Comparison of ENCODE assay signal across 15 cellular contexts in genomic region chr13:51025245-51025872, GRCh38.
DNase-seq lines count a peak whose midpoint lies in the region; ATAC-seq, FAIRE-seq and TF ChIP-seq lines count a peak whose summit lies in the region.
"Had no signal": no experiment of that assay in that cellular context is flagged by ENCODE, and none has a peak within 500 bp of the region (broad histone marks: within the 10 kb centered on the region; RNA-seq: fewer than 3 reads in every experiment).

No MANE protein-coding gene starts in this region.

- no peak for TF ChIP-seq CTCF in GM23338 (conservative IDR thresholded peaks at IDR 0.05; ENCODE audit: low read depth in 2 of 2)
- no peak for TF ChIP-seq CTCF in K562 (IDR thresholded peaks at IDR 0.05 in 2 of 3, conservative IDR thresholded peaks at IDR 0.05 in 1 of 3; ENCODE audit: insufficient read depth in 2 of 3, low read depth in 1 of 3, low read length in 3 of 3)
- no peak for TF ChIP-seq CTCF in endothelial cell (IDR thresholded peaks at IDR 0.05; ENCODE audit: unreplicated experiment)
- TF ChIP-seq CTCF in right lobe of liver (IDR thresholded peaks at IDR 0.05), result no peak

- no peak for TF ChIP-seq RAD21 in K562 (CRISPR knock-in tag; conservative IDR thresholded peaks at IDR 0.05 in 1 of 2, IDR thresholded peaks at IDR 0.05 in 1 of 2)

- H3K4me2 ChIP-seq in GM23338 (no peak overlapping the region), K562 (ENCODE audit: insufficient read depth, low read length) (no peak overlapping the region)
- H3K4me2 ChIP-seq: BLaER1 treated with 17β-estradiol and CSF1 and Interleukin-3, amounts not matched to agents 10 nM and 100 nM had no signal

- in situ Hi-C loops in K562 (cut with MboI), result no loop called here

- no peak for FAIRE-seq in K562 (lab: Jason Lieb, UNC)
- FAIRE-seq: GM18507 had no signal

- TF ChIP-seq POLR2A in K562 (conservative IDR thresholded peaks at IDR 0.05) (no peak), right lobe of liver (IDR thresholded peaks at IDR 0.05) (no peak)

- H3K27ac ChIP-seq in GM23338 (ENCODE audit: low read depth) (no peak overlapping the region), K562 (ENCODE audit: extremely low read depth, low read depth, low read length) (no peak overlapping the region), right lobe of liver (no peak overlapping the region)
- H3K27ac ChIP-seq: BLaER1 treated with 17β-estradiol and CSF1 and Interleukin-3, amounts not matched to agents 10 nM and 100 nM had no signal

- CTCF ChIA-PET in K562 (lab: Yijun Ruan, JAX; ENCODE audit: low intra/inter-chr PET ratio), result no interaction called here

- H3K4me1 ChIP-seq in GM23338 (ENCODE audit: insufficient read depth) (no peaks in the 10 kb centered on the region), K562 (replicated peaks in 1 of 2; ENCODE audit: control insufficient read depth in 2 of 2, insufficient read depth in 2 of 2, low read length in 2 of 2) (no peaks in the 10 kb centered on the region), right lobe of liver (no peaks in the 10 kb centered on the region)
- H3K4me1 ChIP-seq: BLaER1 treated with 17β-estradiol and CSF1 and Interleukin-3, amounts not matched to agents 10 nM and 100 nM had no signal

- no peaks in the 10 kb centered on the region for H3K36me3 ChIP-seq in GM23338 (ENCODE audit: insufficient read depth)
- no peaks in the 10 kb centered on the region for H3K36me3 ChIP-seq in K562 (ENCODE audit: control insufficient read depth, insufficient read depth, low read length)
- no peaks in the 10 kb centered on the region for H3K36me3 ChIP-seq in right lobe of liver
- H3K36me3 ChIP-seq: BLaER1 treated with 17β-estradiol and CSF1 and Interleukin-3, amounts not matched to agents 10 nM and 100 nM had no signal

- no peak overlapping the region for H3K9ac ChIP-seq in K562 (ENCODE audit: insufficient read depth in 1 of 2, low read depth in 2 of 2, low read length in 2 of 2)
- H3K9ac ChIP-seq: BLaER1 treated with 17β-estradiol and CSF1 and Interleukin-3, amounts not matched to agents 10 nM and 100 nM had no signal

- 1% methylated on average over 10 of the region's 10 CpGs for WGBS in K562 (ENCODE audit: insufficient coverage, low coverage, missing lambda C conversion rate)
- 75% methylated on average over 7 of the region's 10 CpGs for WGBS in right lobe of liver (ENCODE audit: insufficient coverage, low coverage, low lambda C conversion rate, missing lambda C conversion rate)

- no peaks in the 10 kb centered on the region for H3K27me3 ChIP-seq in GM23338 (ENCODE audit: insufficient read depth)
- H3K27me3 ChIP-seq in K562 (ENCODE audit: control insufficient read depth in 2 of 2, insufficient read depth in 2 of 2, low read length in 2 of 2), result peaks cover 2 to 13% of the 10 kb centered on the region in 2 experiments; a peak in 2 of 5 replicates
- H3K27me3 ChIP-seq in right lobe of liver, result no peaks in the 10 kb centered on the region
- H3K27me3 ChIP-seq: BLaER1 treated with 17β-estradiol and CSF1 and Interleukin-3, amounts not matched to agents 10 nM and 100 nM had no signal

- no peak overlapping the region for H3K4me3 Mint-ChIP-seq in GM23338
- no peak overlapping the region for H3K4me3 Mint-ChIP-seq in endothelial cell (ENCODE audit: unreplicated experiment)
- H3K4me3 Mint-ChIP-seq: CD4-positive, CD25-positive, alpha-beta regulatory T cell; HFFc6 had no signal

- peaks cover 3% of the 10 kb centered on the region for H3K27me3 Mint-ChIP-seq in GM23338 (ENCODE audit: insufficient read depth, low read depth, poor library complexity)
- no peaks in the 10 kb centered on the region for H3K27me3 Mint-ChIP-seq in endothelial cell (ENCODE audit: unreplicated experiment)

- no peaks in the 10 kb centered on the region for H3F3A ChIP-seq in GM23338 (replicated peaks; ENCODE audit: low read depth)

- H3K27ac Mint-ChIP-seq in GM23338, result no peak overlapping the region
- peak overlapping the region; percentile 44 for H3K27ac Mint-ChIP-seq in endothelial cell (ENCODE audit: unreplicated experiment)
- H3K27ac Mint-ChIP-seq: CD4-positive, CD25-positive, alpha-beta regulatory T cell; HFFc6 had no signal

- POLR2A ChIA-PET in K562 (lab: Yijun Ruan, JAX), result interaction anchor here (0.7 to 0.9 kb wide), 2 partner anchors 11 to 43 kb away, joined by 3 read pairs; no protein-coding TSS in a partner anchor

- H3K79me2 ChIP-seq in GM23338 (replicated peaks; ENCODE audit: insufficient read depth) (no peaks in the 10 kb centered on the region), K562 (ENCODE audit: control insufficient read depth, insufficient read depth, low read length) (no peaks in the 10 kb centered on the region)

- H3K9me1 ChIP-seq in K562 (ENCODE audit: control insufficient read depth, insufficient read depth, low read length), result no peaks in the 10 kb centered on the region

- TF ChIP-seq EP300 in K562 (IDR thresholded peaks at IDR 0.05; ENCODE audit: low read length), result no peak

- peaks cover 9% of the 10 kb centered on the region; the same call in 2 of the 3 replicates for H3K9me3 Mint-ChIP-seq in GM23338
- no peaks in the 10 kb centered on the region for H3K9me3 Mint-ChIP-seq in endothelial cell (ENCODE audit: unreplicated experiment)
- H3K9me3 Mint-ChIP-seq: HFFc6 had no signal

- H4K20me1 ChIP-seq in GM23338 (replicated peaks; ENCODE audit: insufficient read depth), result no peaks in the 10 kb centered on the region
- H4K20me1 ChIP-seq in K562 (replicated peaks; ENCODE audit: control insufficient read depth, insufficient read depth, low read length), result no peaks in the 10 kb centered on the region
- H4K20me1 ChIP-seq: BLaER1 treated with 17β-estradiol and CSF1 and Interleukin-3, amounts not matched to agents 10 nM and 100 nM had no signal

- BruUV-seq in K562 (replicated peaks; lab: Mats Ljungman, UMichigan), result no TSS peak

- H2AFZ ChIP-seq in GM23338 (peak overlapping the region; percentile 52; the same call in 1 of the 2 replicates), K562 (ENCODE audit: low read depth, low read length) (no peak overlapping the region)

- H3K4me1 Mint-ChIP-seq in GM23338 (peaks cover 3% of the 10 kb centered on the region; the same call in 1 of the 3 replicates), endothelial cell (ENCODE audit: unreplicated experiment) (no peaks in the 10 kb centered on the region)
- H3K4me1 Mint-ChIP-seq: CD4-positive, CD25-positive, alpha-beta regulatory T cell had no signal

- H3K36me3 Mint-ChIP-seq in GM23338 (ENCODE audit: low read depth) (no peaks in the 10 kb centered on the region), endothelial cell (ENCODE audit: low read depth, unreplicated experiment) (no peaks in the 10 kb centered on the region)
- H3K36me3 Mint-ChIP-seq: CD4-positive, CD25-positive, alpha-beta regulatory T cell had no signal

- peaks cover 21% of the 10 kb centered on the region; the same call in 1 of the 2 replicates for H3K9me2 ChIP-seq in GM23338 (ENCODE audit: insufficient read depth)

- no peaks in the 10 kb centered on the region for H3K9me3 ChIP-seq in K562 (replicated peaks; ENCODE audit: control insufficient read depth, insufficient read depth, low read depth, low read length)
- H3K9me3 ChIP-seq in right lobe of liver, result no peaks in the 10 kb centered on the region

- intact Hi-C loops in K562 (cut with micrococcal nuclease), result no loop called here
- intact Hi-C loops in right lobe of liver (cut with DNase I), result no loop called here

- ATAC-seq in GM23338, result no peak
- no peak for ATAC-seq in K562
- ATAC-seq in right lobe of liver, result no peak
- ATAC-seq in GM21786 (IDR thresholded peaks at IDR 0.05; ENCODE audit: unreplicated experiment), result no peak
- no peak for ATAC-seq in GM19455 (IDR thresholded peaks at IDR 0.05; ENCODE audit: unreplicated experiment)

- DNase-seq in GM23338 (ENCODE audit: low spot score), result no peak
- no peak for DNase-seq in K562 (ENCODE audit: extremely low read depth in 1 of 4, low spot score in 3 of 4)
- no peak for DNase-seq in endothelial cell (ENCODE audit: low spot score)
- DNase-seq in pons (ENCODE audit: low spot score), result peak; percentile 4
- no peak for DNase-seq in right lobe of liver
- DNase-seq: ACHN; CD4-positive, CD25-positive, alpha-beta regulatory T cell; DMS53; HCEC 1CT; HFFc6; KBM-7 had no signal

- H3K4me3 ChIP-seq in GM23338 (no peak overlapping the region), K562 (no peak overlapping the region), right lobe of liver (no peak overlapping the region)
- H3K4me3 ChIP-seq: BLaER1 treated with 17β-estradiol and CSF1 and Interleukin-3, amounts not matched to agents 10 nM and 100 nM had no signal

TF ChIP-seq in GM23338, 12 proteins besides CTCF, POLR2A, EP300 and RAD21 (continues in another document):
- no peak for TF ChIP-seq NANOG (IDR thresholded peaks at IDR 0.05; ENCODE audit: borderline replicate concordance)
- no peak for TF ChIP-seq ETS1 (IDR thresholded peaks at IDR 0.05)

TF ChIP-seq in K562, 482 proteins besides CTCF, POLR2A, EP300 and RAD21:
- TF ChIP-seq SPI1 (IDR thresholded peaks at IDR 0.05; ENCODE audit: borderline replicate concordance, low read depth, low read length) (peak; percentile 62; the same call in 1 of the 2 replicates), TSHZ1 (CRISPR knock-in tag; IDR thresholded peaks at IDR 0.05) (no peak)
